In genomic region chr17:49996495-49997255, GRCh38 we compare ENCODE assay signal across 9 cellular contexts. TPM values are rescaled to one million over a fixed set of nuclear protein-coding genes. Genes with fewer than 3 reads are reported as not detected.
DNase-seq lines count a peak whose midpoint lies in the region; ATAC-seq, FAIRE-seq and TF ChIP-seq lines count a peak whose summit lies in the region.
"Had no signal": no experiment of that assay in that cellular context is flagged by ENCODE, and none has a peak within 500 bp of the region (broad histone marks: within the 10 kb centered on the region; RNA-seq: fewer than 3 reads in every experiment).

No MANE protein-coding gene starts in this region.

- H3K36me3 ChIP-seq in Loucy (ENCODE audit: insufficient read depth, low read length) (no peaks in the 10 kb centered on the region), kidney (ENCODE audit: control insufficient read depth in 1 of 2, insufficient read depth in 2 of 2, low read length in 2 of 2) (no peaks in the 10 kb centered on the region)

- peak; percentile 96 for TF ChIP-seq CTCF in Loucy (conservative IDR thresholded peaks at IDR 0.05; ENCODE audit: low read length)
- TF ChIP-seq CTCF in brain (conservative IDR thresholded peaks at IDR 0.05) = peak; percentile 98 to 99
- peak; percentile 96 for TF ChIP-seq CTCF in kidney (IDR thresholded peaks at IDR 0.05; ENCODE audit: borderline replicate concordance, extremely low read depth, insufficient read depth)

- H3K9me3 ChIP-seq in Loucy (ENCODE audit: insufficient read depth, low read depth, low read length) = no peaks in the 10 kb centered on the region
- H3K9me3 ChIP-seq in kidney (ENCODE audit: control insufficient read depth in 1 of 2, low read length in 2 of 2) = no peaks in the 10 kb centered on the region

- peak overlapping the region; percentile 82 for H3K4me2 ChIP-seq in Loucy (ENCODE audit: low read depth, low read length, poor library complexity, severe bottlenecking)

- peaks cover 36% of the 10 kb centered on the region for H3K4me1 Mint-ChIP-seq in brain

- H3K9me3 Mint-ChIP-seq in brain = peaks cover 0 to 6% (median 3%) of the 10 kb centered on the region in 5 experiments

- H2AFZ ChIP-seq in Loucy (ENCODE audit: low read length) = peak overlapping the region; percentile 95

- peak; percentile 87 for DNase-seq in ELF-1 (ENCODE audit: low read depth, low spot score)
- DNase-seq in T1000 (lab: John Stamatoyannopoulos, UW) = peak; percentile 44
- peak; percentile 79 for DNase-seq in kidney
- DNase-seq in stimulated activated CD4-positive, alpha-beta T cell treated with anti-CD3 and anti-CD28 coated beads, Interleukin-4, amount 100 ng/mL, for 1 hour = peak; percentile 74
- no peak for DNase-seq in NCI-H146 treated with DMSO at 0.1 percent for 48 hours (lab: John Stamatoyannopoulos, UW; ENCODE audit: unreplicated experiment)

- no peaks in the 10 kb centered on the region for H3K36me3 Mint-ChIP-seq in brain

- H3K4me3 Mint-ChIP-seq in brain = peak overlapping the region; percentile 69 to 80 (median 76)

- no peak overlapping the region for H3K9ac ChIP-seq in Loucy (ENCODE audit: low read depth, low read length, poor library complexity, severe bottlenecking)
- no peak overlapping the region for H3K9ac ChIP-seq in kidney (ENCODE audit: low read length in 2 of 2)

- no peaks in the 10 kb centered on the region for H3F3A ChIP-seq in Loucy (ENCODE audit: low read depth)

- H3K79me2 ChIP-seq in Loucy (ENCODE audit: insufficient read depth, low read length) = no peaks in the 10 kb centered on the region

- H3K4me3 ChIP-seq in Loucy (ENCODE audit: low read length, poor library complexity, severe bottlenecking) = peak overlapping the region; percentile 70
- peak overlapping the region in 1 of 2 donors; percentile 49 for H3K4me3 ChIP-seq in kidney (ENCODE audit: low read length in 2 of 2)

- no peak overlapping the region for H3K27ac ChIP-seq in kidney (ENCODE audit: low read depth in 2 of 2, low read length in 2 of 2)

- peaks cover 81% of the 10 kb centered on the region for H3K27me3 Mint-ChIP-seq in brain

- no peaks in the 10 kb centered on the region for H3K9me2 ChIP-seq in Loucy (replicated peaks; ENCODE audit: low read depth, low read length)

- no peaks in the 10 kb centered on the region for H3K27me3 ChIP-seq in Loucy (ENCODE audit: insufficient read depth, low read length, poor library complexity, severe bottlenecking)

- no peak overlapping the region for H3K27ac Mint-ChIP-seq in brain

- no peaks in the 10 kb centered on the region for H4K20me1 ChIP-seq in Loucy (ENCODE audit: insufficient read depth, low read length, poor library complexity, severe bottlenecking)

- no peak for ATAC-seq in GM19395 (IDR thresholded peaks at IDR 0.05; ENCODE audit: unreplicated experiment)

- intact Hi-C loops in kidney (cut with DNase I) = loop anchor here (5.0 to 10.0 kb wide), 2 partner anchors 134 to 432 kb away; no protein-coding TSS in a partner anchor

- H3K4me1 ChIP-seq in Loucy (ENCODE audit: insufficient read depth, low read length, poor library complexity, severe bottlenecking) (no peaks in the 10 kb centered on the region), kidney (ENCODE audit: control insufficient read depth in 1 of 2, insufficient read depth in 1 of 2, low read depth in 1 of 2, low read length in 2 of 2) (peaks cover 11 to 16% of the 10 kb centered on the region in 2 donors)

- FAIRE-seq in kidney (lab: Jason Lieb, UNC) = no peak
- FAIRE-seq: colon had no signal

RNA-seq across cellular contexts. Expression of gene DLX3, which starts 1.7 kb away (rescaled TPM):
- polyA plus RNA-seq in brain (ENCODE audit: insufficient read depth, low read depth, low replicate concordance) = not detected
- total RNA-seq in kidney = 0.41 TPM
- polyA plus RNA-seq in kidney (ENCODE audit: insufficient read depth, low read depth, low replicate concordance) = 0.47 TPM

RNA-seq across cellular contexts. Expression of gene DLX4, which starts 27.7 kb away (rescaled TPM):
- not detected for polyA plus RNA-seq in brain (ENCODE audit: insufficient read depth, low read depth, low replicate concordance)
- total RNA-seq in kidney = 0.44 TPM
- not detected for polyA plus RNA-seq in kidney (ENCODE audit: insufficient read depth, low read depth, low replicate concordance)

RNA-seq across cellular contexts. Expression of gene ITGA3, which starts 59.2 kb away (rescaled TPM):
- polyA plus RNA-seq in brain (ENCODE audit: insufficient read depth, low read depth, low replicate concordance) = 41.3 TPM
- total RNA-seq in kidney = 367 TPM
- 117 TPM for polyA plus RNA-seq in kidney (ENCODE audit: insufficient read depth, low read depth, low replicate concordance)
